Comparison of ENCODE assay signal across 20 cellular contexts in genomic region chr17:8441690-8442089, GRCh38. TPM values are rescaled to one million over a fixed set of nuclear protein-coding genes. Genes with fewer than 3 reads are reported as not detected.
A peak's percentile ranks its signal among the peaks of the same experiment; 100 is the strongest.
DNase-seq lines count a peak whose midpoint lies in the region; ATAC-seq and TF ChIP-seq lines count a peak whose summit lies in the region.
"Had no signal": no experiment of that assay in that cellular context is flagged by ENCODE, and none has a peak within 500 bp of the region (broad histone marks: within the 10 kb centered on the region; RNA-seq: fewer than 3 reads in every experiment).

No MANE protein-coding gene starts in this region.

- CTCF ChIA-PET in activated naive CD4-positive, alpha-beta T cell treated with anti-CD3 and anti-CD28 coated beads, Interleukin-2, amount 10 ng/mL, durations not matched to agents 7 days and 5 days (lab: Charles Lee): no interaction called here

- no peaks in the 10 kb centered on the region for H3K27me3 Mint-ChIP-seq in activated naive CD4-positive, alpha-beta T cell treated with anti-CD3 and anti-CD28 coated beads, Interleukin-2, amount 10 ng/mL, durations not matched to agents 7 days and 5 days
- peaks cover 9% of the 10 kb centered on the region for H3K27me3 Mint-ChIP-seq in endothelial cell (ENCODE audit: unreplicated experiment)
- H3K27me3 Mint-ChIP-seq in stimulated activated naive CD8-positive, alpha-beta T cell treated with anti-CD3 and anti-CD28 coated beads, Interleukin-15, amount 100 ng/mL, for 72 hours: no peaks in the 10 kb centered on the region

- ATAC-seq in activated naive CD4-positive, alpha-beta T cell treated with anti-CD3 and anti-CD28 coated beads, Interleukin-2, amount 50 U/mL, for 72 hours: peak; percentile 20 to 40
- no peak for ATAC-seq in stimulated activated naive CD8-positive, alpha-beta T cell treated with anti-CD3 and anti-CD28 coated beads, Interleukin-15, amount 100 ng/mL, for 72 hours
- no peak for ATAC-seq in SK-N-SH treated with all-trans-retinoic acid at 6 μM for 48 hours
- ATAC-seq: gastroesophageal sphincter, Right ventricle myocardium inferior had no signal

- H3K36me3 ChIP-seq in SK-N-MC (ENCODE audit: insufficient read depth, low read length): peaks cover 17% of the 10 kb centered on the region
- H3K36me3 ChIP-seq: colonic mucosa had no signal

- H3K4me3 ChIP-seq in SK-N-MC: no peak overlapping the region
- H3K4me3 ChIP-seq: colonic mucosa, gastroesophageal sphincter, HAP-1, lower lobe of right lung had no signal

- peak overlapping the region in 1 of 2 donors; percentile 24 for H3K27ac Mint-ChIP-seq in activated naive CD4-positive, alpha-beta T cell treated with anti-CD3 and anti-CD28 coated beads, Interleukin-2, amount 50 U/mL, for 72 hours
- no peak overlapping the region for H3K27ac Mint-ChIP-seq in activated naive CD4-positive, alpha-beta T cell treated with anti-CD3 and anti-CD28 coated beads, Interleukin-2, amount 10 ng/mL, durations not matched to agents 7 days and 5 days
- peak overlapping the region; percentile 89 for H3K27ac Mint-ChIP-seq in endothelial cell (ENCODE audit: unreplicated experiment)
- peak overlapping the region in 1 of 2 donors; percentile 37 for H3K27ac Mint-ChIP-seq in stimulated activated naive CD8-positive, alpha-beta T cell treated with anti-CD3 and anti-CD28 coated beads, Interleukin-15, amount 100 ng/mL, for 72 hours

- no peak overlapping the region for H3K9ac ChIP-seq in SK-N-MC (ENCODE audit: insufficient read length)

- no peak for TF ChIP-seq CTCF in endothelial cell (IDR thresholded peaks at IDR 0.05; ENCODE audit: unreplicated experiment)

- peak overlapping the region; percentile 55 for H3K27ac ChIP-seq in SK-N-MC
- H3K27ac ChIP-seq: colonic mucosa, epithelial cell of prostate, gastroesophageal sphincter, lower lobe of right lung had no signal

- no peaks in the 10 kb centered on the region for H3K9me3 Mint-ChIP-seq in activated naive CD4-positive, alpha-beta T cell treated with anti-CD3 and anti-CD28 coated beads, Interleukin-2, amount 50 U/mL, for 72 hours
- no peaks in the 10 kb centered on the region for H3K9me3 Mint-ChIP-seq in activated naive CD4-positive, alpha-beta T cell treated with anti-CD3 and anti-CD28 coated beads, Interleukin-2, amount 10 ng/mL, durations not matched to agents 7 days and 5 days
- H3K9me3 Mint-ChIP-seq in endothelial cell (ENCODE audit: unreplicated experiment): no peaks in the 10 kb centered on the region
- no peaks in the 10 kb centered on the region for H3K9me3 Mint-ChIP-seq in stimulated activated naive CD8-positive, alpha-beta T cell treated with anti-CD3 and anti-CD28 coated beads, Interleukin-15, amount 100 ng/mL, for 72 hours

- H3K36me3 Mint-ChIP-seq in activated naive CD4-positive, alpha-beta T cell treated with anti-CD3 and anti-CD28 coated beads, Interleukin-2, amount 50 U/mL, for 72 hours: peaks cover 7 to 17% of the 10 kb centered on the region in 2 donors
- peaks cover 34% of the 10 kb centered on the region for H3K36me3 Mint-ChIP-seq in activated naive CD4-positive, alpha-beta T cell treated with anti-CD3 and anti-CD28 coated beads, Interleukin-2, amount 10 ng/mL, durations not matched to agents 7 days and 5 days
- peaks cover 22% of the 10 kb centered on the region for H3K36me3 Mint-ChIP-seq in endothelial cell (ENCODE audit: low read depth, unreplicated experiment)

- H3K9me3 ChIP-seq in SK-N-MC (ENCODE audit: low read depth, low read length): no peaks in the 10 kb centered on the region
- H3K9me3 ChIP-seq: colonic mucosa, gastroesophageal sphincter, HAP-1, lower lobe of right lung had no signal

- peaks cover 40% of the 10 kb centered on the region for H3K4me1 Mint-ChIP-seq in activated naive CD4-positive, alpha-beta T cell treated with anti-CD3 and anti-CD28 coated beads, Interleukin-2, amount 10 ng/mL, durations not matched to agents 7 days and 5 days
- peaks cover 70% of the 10 kb centered on the region for H3K4me1 Mint-ChIP-seq in endothelial cell (ENCODE audit: unreplicated experiment)
- peaks cover 72% of the 10 kb centered on the region for H3K4me1 Mint-ChIP-seq in stimulated activated naive CD8-positive, alpha-beta T cell treated with anti-CD3 and anti-CD28 coated beads, Interleukin-15, amount 100 ng/mL, for 72 hours

- DNase-seq in activated naive CD4-positive, alpha-beta T cell treated with anti-CD3 and anti-CD28 coated beads, Interleukin-2, amount 50 U/mL, for 72 hours (ENCODE audit: low spot score in 2 of 2): no peak
- DNase-seq in activated naive CD4-positive, alpha-beta T cell treated with anti-CD3 and anti-CD28 coated beads, Interleukin-2, amount 10 ng/mL, durations not matched to agents 7 days and 5 days: no peak
- no peak for DNase-seq in SK-N-MC (ENCODE audit: low read depth, low spot score)
- no peak for DNase-seq in endothelial cell (ENCODE audit: low spot score)
- no peak for DNase-seq in stimulated activated naive CD8-positive, alpha-beta T cell treated with anti-CD3 and anti-CD28 coated beads, Interleukin-15, amount 100 ng/mL, for 72 hours
- DNase-seq in stimulated activated CD8-positive, alpha-beta memory T cell treated with anti-CD3 and anti-CD28 coated beads, Interleukin-4, amount 100 ng/mL, for 48 hours: no peak
- DNase-seq in KG1 (lab: John Stamatoyannopoulos, UW): no peak
- DNase-seq: colonic mucosa; lower lobe of right lung; NCI-H187; NCI-H446 treated with DMSO at 0.1 percent for 48 hours; retina; stimulated activated CD4-positive, alpha-beta T cell treated with anti-CD3 and anti-CD28 coated beads, Interleukin-15, amount 100 ng/mL, for 24 hours had no signal

- H3K4me3 Mint-ChIP-seq in activated naive CD4-positive, alpha-beta T cell treated with anti-CD3 and anti-CD28 coated beads, Interleukin-2, amount 10 ng/mL, durations not matched to agents 7 days and 5 days: no peak overlapping the region
- H3K4me3 Mint-ChIP-seq in endothelial cell (ENCODE audit: unreplicated experiment): peak overlapping the region; percentile 6
- H3K4me3 Mint-ChIP-seq in stimulated activated naive CD8-positive, alpha-beta T cell treated with anti-CD3 and anti-CD28 coated beads, Interleukin-15, amount 100 ng/mL, for 72 hours: peak overlapping the region; percentile 34 to 45

TF ChIP-seq in SK-N-SH treated with all-trans-retinoic acid at 6 μM for 48 hours, 23 proteins besides CTCF, POLR2A, EP300 and RAD21 (continues in another document):
- TF ChIP-seq GLIS3 (CRISPR knock-in tag; IDR thresholded peaks at IDR 0.05) (no peak), ZFP30 (CRISPR knock-in tag; IDR thresholded peaks at IDR 0.05) (no peak), CSRNP3 (CRISPR knock-in tag; IDR thresholded peaks at IDR 0.05) (no peak), BACH2 (CRISPR knock-in tag; IDR thresholded peaks at IDR 0.05; ENCODE audit: borderline replicate concordance) (no peak), CSDC2 (CRISPR knock-in tag; IDR thresholded peaks at IDR 0.05) (no peak), ZNF565 (CRISPR knock-in tag; conservative IDR thresholded peaks at IDR 0.05; ENCODE audit: low read depth) (no peak), CREB5 (CRISPR knock-in tag; IDR thresholded peaks at IDR 0.05; ENCODE audit: low read depth) (no peak), SNAI2 (CRISPR knock-in tag; IDR thresholded peaks at IDR 0.05) (no peak), TCF4 (CRISPR knock-in tag; IDR thresholded peaks at IDR 0.05; ENCODE audit: borderline replicate concordance) (no peak), ZC3H10 (CRISPR knock-in tag; IDR thresholded peaks at IDR 0.05) (no peak), ESRRG (CRISPR knock-in tag; IDR thresholded peaks at IDR 0.05) (no peak), RARB (CRISPR knock-in tag; IDR thresholded peaks at IDR 0.05) (no peak)

RNA-seq across cellular contexts. Expression of gene NDEL1, which starts 6.0 kb away (rescaled TPM):
- total RNA-seq in activated naive CD4-positive, alpha-beta T cell treated with anti-CD3 and anti-CD28 coated beads, Interleukin-2, amount 50 U/mL, for 72 hours: 10 to 100 TPM; 68.1 to 72.4 TPM
- 82.4 TPM for total RNA-seq in endothelial cell (ENCODE audit: unreplicated experiment)

RNA-seq across cellular contexts. Expression of gene RNF222, which starts 44.1 kb away (rescaled TPM):
- under 1 TPM; 0.18 to 0.21 TPM for total RNA-seq in activated naive CD4-positive, alpha-beta T cell treated with anti-CD3 and anti-CD28 coated beads, Interleukin-2, amount 50 U/mL, for 72 hours
- not detected for total RNA-seq in endothelial cell (ENCODE audit: unreplicated experiment)
- total RNA-seq: colonic mucosa; lower lobe of right lung; Right ventricle myocardium inferior; subcutaneous adipose tissue; T-helper 1 cell treated with Interleukin-12 subunit alpha and Interleukin-12 subunit beta and Interleukin-4 antibody, amounts not matched to agents 30 ng/mL and 1 ng/mL, for 36 hours had no signal

RNA-seq across cellular contexts. Expression of gene RPL26, which starts 58.7 kb away (rescaled TPM):
- 1,000 to 10,000 TPM; 2,907 to 3,757 TPM for total RNA-seq in activated naive CD4-positive, alpha-beta T cell treated with anti-CD3 and anti-CD28 coated beads, Interleukin-2, amount 50 U/mL, for 72 hours
- 1,901 TPM for total RNA-seq in endothelial cell (ENCODE audit: unreplicated experiment)

Comparison
In these comparisons a context has a peak if more than half of its experiments do, and no peak if none do; other contexts are left out.
1. ATAC-seq: peak in activated naive CD4-positive, alpha-beta T cell treated with anti-CD3 and anti-CD28 coated beads, Interleukin-2, amount 50 U/mL, for 72 hours (2 of 2); none in stimulated activated naive CD8-positive, alpha-beta T cell treated with anti-CD3 and anti-CD28 coated beads, Interleukin-15, amount 100 ng/mL, for 72 hours (single experiment) and SK-N-SH treated with all-trans-retinoic acid at 6 μM for 48 hours (single experiment).